ENCODE assay signal across 18 cellular contexts in genomic region chr19:6241056-6241455, GRCh38. TPM values are rescaled to one million over a fixed set of nuclear protein-coding genes. Genes with fewer than 3 reads are reported as not detected.
DNase-seq lines count a peak whose midpoint lies in the region; ATAC-seq and TF ChIP-seq lines count a peak whose summit lies in the region.
"Had no signal": no experiment of that assay in that cellular context is flagged by ENCODE, and none has a peak within 500 bp of the region (broad histone marks: within the 10 kb centered on the region; RNA-seq: fewer than 3 reads in every experiment).

No MANE protein-coding gene starts in this region.

- no peaks in the 10 kb centered on the region for H3K27me3 ChIP-seq in right lobe of liver
- H3K27me3 ChIP-seq: SJSA1 had no signal

- CTCF ChIA-PET in activated CD8-positive, alpha-beta T cell treated with anti-CD3 and anti-CD28 coated beads for 36 hours (lab: Charles Lee): interaction anchor here (0.5 to 1.2 kb wide), 2 partner anchors 23 to 117 kb away, joined by 3 to 4 read pairs; no protein-coding TSS in a partner anchor
- CTCF ChIA-PET in activated CD8-positive, alpha-beta T cell treated with anti-CD3 and anti-CD28 coated beads, Interleukin-2, amount 10 ng/mL, durations not matched to agents 7 days and 5 days (lab: Charles Lee): no interaction called here
- CTCF ChIA-PET in HEK293T (lab: Yijun Ruan, JAX): no interaction called here

- H3K27ac Mint-ChIP-seq in activated CD8-positive, alpha-beta T cell treated with anti-CD3 and anti-CD28 coated beads for 36 hours: peak overlapping the region; percentile 25
- no peak overlapping the region for H3K27ac Mint-ChIP-seq in activated CD8-positive, alpha-beta T cell treated with anti-CD3 and anti-CD28 coated beads, Interleukin-2, amount 10 ng/mL, durations not matched to agents 7 days and 5 days
- H3K27ac Mint-ChIP-seq: stimulated activated naive CD8-positive, alpha-beta T cell treated with anti-CD3 and anti-CD28 coated beads, Interleukin-15, Interleukin-2, amounts not matched to agents 100 ng/mL and 50 ng/mL, for 24 hours; T-helper 1 cell treated with Interleukin-12 subunit alpha and Interleukin-12 subunit beta and Interleukin-4 antibody, amounts not matched to agents 30 μg/mL and 1 μg/mL, for 36 hours had no signal

- no peak for TF ChIP-seq CTCF in activated CD8-positive, alpha-beta T cell treated with anti-CD3 and anti-CD28 coated beads for 36 hours (IDR thresholded peaks at IDR 0.05)
- no peak for TF ChIP-seq CTCF in right lobe of liver (IDR thresholded peaks at IDR 0.05)

- peaks cover 16% of the 10 kb centered on the region for H3K36me3 Mint-ChIP-seq in activated CD8-positive, alpha-beta T cell treated with anti-CD3 and anti-CD28 coated beads for 36 hours (ENCODE audit: low read depth)
- H3K36me3 Mint-ChIP-seq in activated CD8-positive, alpha-beta T cell treated with anti-CD3 and anti-CD28 coated beads, Interleukin-2, amount 10 ng/mL, durations not matched to agents 7 days and 5 days (ENCODE audit: low read depth): peaks cover 11% of the 10 kb centered on the region

- WGBS in right lobe of liver (ENCODE audit: insufficient coverage, low coverage, low lambda C conversion rate, missing lambda C conversion rate): 40% methylated on average over 1 of the region's 12 CpGs

- peaks cover 38% of the 10 kb centered on the region for H3K4me1 Mint-ChIP-seq in activated CD8-positive, alpha-beta T cell treated with anti-CD3 and anti-CD28 coated beads for 36 hours (ENCODE audit: low read depth)
- H3K4me1 Mint-ChIP-seq in activated CD8-positive, alpha-beta T cell treated with anti-CD3 and anti-CD28 coated beads, Interleukin-2, amount 10 ng/mL, durations not matched to agents 7 days and 5 days (ENCODE audit: low read depth): peaks cover 38% of the 10 kb centered on the region

- H3K27me3 Mint-ChIP-seq in activated CD8-positive, alpha-beta T cell treated with anti-CD3 and anti-CD28 coated beads for 36 hours: no peaks in the 10 kb centered on the region
- H3K27me3 Mint-ChIP-seq in activated CD8-positive, alpha-beta T cell treated with anti-CD3 and anti-CD28 coated beads, Interleukin-2, amount 10 ng/mL, durations not matched to agents 7 days and 5 days (ENCODE audit: low read depth): no peaks in the 10 kb centered on the region
- H3K27me3 Mint-ChIP-seq: naive thymus-derived CD4-positive, alpha-beta T cell; stimulated activated naive CD8-positive, alpha-beta T cell treated with anti-CD3 and anti-CD28 coated beads, Interleukin-15, Interleukin-2, amounts not matched to agents 100 ng/mL and 50 ng/mL, for 24 hours had no signal

- no peak for DNase-seq in activated CD8-positive, alpha-beta T cell treated with anti-CD3 and anti-CD28 coated beads for 36 hours
- DNase-seq in activated CD8-positive, alpha-beta T cell treated with anti-CD3 and anti-CD28 coated beads, Interleukin-2, amount 10 ng/mL, durations not matched to agents 7 days and 5 days: no peak
- DNase-seq in caudate nucleus (lab: John Stamatoyannopoulos, UW): no peak
- DNase-seq in right lobe of liver: peak; percentile 16 to 48 (median 44)
- DNase-seq in substantia nigra (lab: John Stamatoyannopoulos, UW): peak in 3 of 49 donors; percentile 25 to 34 (median 26)
- DNase-seq in NCI-H774 (lab: John Stamatoyannopoulos, UW): no peak
- DNase-seq in HEK293T (ENCODE audit: extremely low spot score): no peak
- DNase-seq: 8988T; activated CD4-positive, alpha-beta T cell treated with anti-CD3 and anti-CD28 coated beads for 4 hours; activated naive CD4-positive, alpha-beta T cell; activated T-cell treated with anti-CD3 and anti-CD28 coated beads, Interleukin-2, amount 50 U/mL, for 4 hours; naive thymus-derived CD4-positive, alpha-beta T cell; NCI-H1436 treated with DMSO at 0.1 percent for 48 hours; NK-92 treated with Interleukin-12 subunit alpha and Interleukin-12 subunit beta, amount 100 ng/mL, for 24 hours had no signal

- intact Hi-C loops in activated CD8-positive, alpha-beta T cell treated with anti-CD3 and anti-CD28 coated beads for 36 hours (cut with micrococcal nuclease): no loop called here
- intact Hi-C loops in right lobe of liver (cut with DNase I): no loop called here

- H3K9me3 Mint-ChIP-seq in activated CD8-positive, alpha-beta T cell treated with anti-CD3 and anti-CD28 coated beads for 36 hours: no peaks in the 10 kb centered on the region
- no peaks in the 10 kb centered on the region for H3K9me3 Mint-ChIP-seq in activated CD8-positive, alpha-beta T cell treated with anti-CD3 and anti-CD28 coated beads, Interleukin-2, amount 10 ng/mL, durations not matched to agents 7 days and 5 days (ENCODE audit: insufficient read depth)
- H3K9me3 Mint-ChIP-seq: activated T-cell treated with anti-CD3 and anti-CD28 coated beads, Interleukin-2, amount 50 U/mL, for 4 hours; naive thymus-derived CD4-positive, alpha-beta T cell; stimulated activated naive CD8-positive, alpha-beta T cell treated with anti-CD3 and anti-CD28 coated beads, Interleukin-15, Interleukin-2, amounts not matched to agents 100 ng/mL and 50 ng/mL, for 24 hours; T-helper 1 cell treated with Interleukin-12 subunit alpha and Interleukin-12 subunit beta and Interleukin-4 antibody, amounts not matched to agents 30 μg/mL and 1 μg/mL, for 36 hours had no signal

- TF ChIP-seq POLR2A in right lobe of liver (IDR thresholded peaks at IDR 0.05): no peak

- H3K36me3 ChIP-seq in right lobe of liver: no peaks in the 10 kb centered on the region

- no peak for ATAC-seq in activated CD8-positive, alpha-beta T cell treated with anti-CD3 and anti-CD28 coated beads for 36 hours
- no peak for ATAC-seq in activated CD8-positive, alpha-beta T cell treated with anti-CD3 and anti-CD28 coated beads, Interleukin-2, amount 10 ng/mL, durations not matched to agents 7 days and 5 days
- ATAC-seq in right lobe of liver (no peak), GM21723 (IDR thresholded peaks at IDR 0.05; ENCODE audit: unreplicated experiment) (no peak)
- ATAC-seq: activated T-cell treated with anti-CD3 and anti-CD28 coated beads, Interleukin-2, amount 50 U/mL, for 4 hours; naive thymus-derived CD4-positive, alpha-beta T cell had no signal

- peak overlapping the region; percentile 63 for H3K27ac ChIP-seq in caudate nucleus (ENCODE audit: low read depth, low read length)
- no peak overlapping the region for H3K27ac ChIP-seq in right lobe of liver
- H3K27ac ChIP-seq in substantia nigra (ENCODE audit: low read depth, low read length, poor library complexity, severe bottlenecking): peak overlapping the region; percentile 86
- H3K27ac ChIP-seq: SJSA1 had no signal

- peaks cover 0 to 10% (median 4%) of the 10 kb centered on the region in 4 donors for H3K4me1 ChIP-seq in right lobe of liver
- H3K4me1 ChIP-seq: SJSA1 had no signal

- H3K9me3 ChIP-seq in right lobe of liver: no peaks in the 10 kb centered on the region
- H3K9me3 ChIP-seq: SJSA1 had no signal

- POLR2A ChIA-PET in activated CD8-positive, alpha-beta T cell treated with anti-CD3 and anti-CD28 coated beads for 36 hours (lab: Charles Lee): interaction anchor here (0.7 kb wide), 1 partner anchor 13 kb away, joined by 3 read pairs; no protein-coding TSS in a partner anchor
- POLR2A ChIA-PET in activated CD8-positive, alpha-beta T cell treated with anti-CD3 and anti-CD28 coated beads, Interleukin-2, amount 10 ng/mL, durations not matched to agents 7 days and 5 days (lab: Charles Lee): no interaction called here
- POLR2A ChIA-PET in HEK293T (lab: Yijun Ruan, JAX): no interaction called here

- no peak overlapping the region for H3K4me3 Mint-ChIP-seq in activated CD8-positive, alpha-beta T cell treated with anti-CD3 and anti-CD28 coated beads for 36 hours
- no peak overlapping the region for H3K4me3 Mint-ChIP-seq in activated CD8-positive, alpha-beta T cell treated with anti-CD3 and anti-CD28 coated beads, Interleukin-2, amount 10 ng/mL, durations not matched to agents 7 days and 5 days
- H3K4me3 Mint-ChIP-seq: activated T-cell treated with anti-CD3 and anti-CD28 coated beads, Interleukin-2, amount 50 U/mL, for 4 hours; naive thymus-derived CD4-positive, alpha-beta T cell; stimulated activated naive CD8-positive, alpha-beta T cell treated with anti-CD3 and anti-CD28 coated beads, Interleukin-15, Interleukin-2, amounts not matched to agents 100 ng/mL and 50 ng/mL, for 24 hours; T-helper 1 cell treated with Interleukin-12 subunit alpha and Interleukin-12 subunit beta and Interleukin-4 antibody, amounts not matched to agents 30 μg/mL and 1 μg/mL, for 36 hours had no signal

- H3K4me3 ChIP-seq in right lobe of liver: no peak overlapping the region
- H3K4me3 ChIP-seq: SJSA1 had no signal

TF ChIP-seq in HEK293T, 16 proteins besides CTCF, POLR2A, EP300 and RAD21:
- TF ChIP-seq LEF1 (IDR thresholded peaks at IDR 0.05; ENCODE audit: borderline replicate concordance): no peak
- TF ChIP-seq FOXA1 (IDR thresholded peaks at IDR 0.05): no peak
- no peak for TF ChIP-seq TARDBP (IDR thresholded peaks at IDR 0.05)
- no peak for TF ChIP-seq FOXM1 (IDR thresholded peaks at IDR 0.05; ENCODE audit: borderline replicate concordance)
- TF ChIP-seq SUZ12 (IDR thresholded peaks at IDR 0.05): no peak
- no peak for TF ChIP-seq PKNOX1 (IDR thresholded peaks at IDR 0.05)
- TF ChIP-seq L3MBTL2 (conservative IDR thresholded peaks at IDR 0.05): no peak
- TF ChIP-seq NFRKB (IDR thresholded peaks at IDR 0.05): no peak
- no peak for TF ChIP-seq SP1 (IDR thresholded peaks at IDR 0.05)
- no peak for TF ChIP-seq ARNT (IDR thresholded peaks at IDR 0.05)
- no peak for TF ChIP-seq HDGF (IDR thresholded peaks at IDR 0.05; ENCODE audit: borderline replicate concordance)
- no peak for TF ChIP-seq CTBP1 (IDR thresholded peaks at IDR 0.05; ENCODE audit: borderline replicate concordance)
- TF ChIP-seq ELF4 (IDR thresholded peaks at IDR 0.05): no peak
- TF ChIP-seq FOXK2 (IDR thresholded peaks at IDR 0.05): no peak
- no peak for TF ChIP-seq BHLHE40 (IDR thresholded peaks at IDR 0.05; ENCODE audit: borderline replicate concordance)

RNA-seq across cellular contexts. Expression of gene MLLT1, which starts 38.7 kb away (rescaled TPM):
- 10 to 100 TPM; 41.4 to 44.6 TPM for total RNA-seq in activated CD8-positive, alpha-beta T cell treated with anti-CD3 and anti-CD28 coated beads for 36 hours
- total RNA-seq in activated CD8-positive, alpha-beta T cell treated with anti-CD3 and anti-CD28 coated beads, Interleukin-2, amount 10 ng/mL, durations not matched to agents 7 days and 5 days: 10 to 100 TPM; 37.3 to 48.7 TPM
- total RNA-seq in right lobe of liver: 10 to 100 TPM; 11.3 to 24.3 (median 15.3) TPM

Comparison
In these comparisons a context has a peak if more than half of its experiments do, and no peak if none do; other contexts are left out.
1. DNase-seq: peak in right lobe of liver (3 of 3); none in activated CD8-positive, alpha-beta T cell treated with anti-CD3 and anti-CD28 coated beads for 36 hours (single experiment), activated CD8-positive, alpha-beta T cell treated with anti-CD3 and anti-CD28 coated beads, Interleukin-2, amount 10 ng/mL, durations not matched to agents 7 days and 5 days (single experiment), caudate nucleus (0 of 61), NCI-H774 (single experiment) and HEK293T (single experiment).
2. H3K27ac ChIP-seq: peak in caudate nucleus (single experiment) and substantia nigra (single experiment); none in right lobe of liver (0 of 3).